In the genomic region with DNA sequence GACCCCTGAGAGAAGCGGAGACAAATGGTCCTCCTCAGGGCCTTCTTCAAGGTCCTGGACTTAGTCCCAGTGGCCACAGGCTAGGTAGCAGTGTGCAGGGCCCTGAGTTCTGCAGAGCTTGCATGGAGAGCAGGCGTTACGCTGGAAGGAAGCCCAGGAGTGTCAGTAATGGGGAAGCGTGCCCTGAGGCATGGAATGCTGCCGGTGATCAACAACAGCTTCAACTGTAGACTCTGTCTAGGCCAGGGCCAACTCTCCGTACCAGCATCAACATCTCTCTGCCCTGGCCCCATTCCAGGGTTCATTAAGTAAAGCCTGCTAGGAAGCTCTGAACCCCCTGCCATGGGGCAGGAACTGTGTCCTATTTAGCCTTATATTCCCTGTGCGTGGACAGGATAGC, we compare ENCODE assay signal across 8 cellular contexts. TPM values are rescaled to one million over a fixed set of nuclear protein-coding genes. Genes with fewer than 3 reads are reported as not detected.
DNase-seq lines count a peak whose midpoint lies in the region; ATAC-seq and TF ChIP-seq lines count a peak whose summit lies in the region.

No MANE protein-coding gene starts in this region.

- H3K27me3 ChIP-seq in RWPE2 (ENCODE audit: insufficient read depth, poor library complexity, severe bottlenecking): no peaks in the 10 kb centered on the region
- H3K27me3 ChIP-seq in psoas muscle (ENCODE audit: insufficient read depth in 3 of 3, low read length in 2 of 3): peaks cover 0 to 2% (median 0%) of the 10 kb centered on the region in 3 donors

- POLR2A ChIA-PET in activated CD8-positive, alpha-beta T cell treated with anti-CD3 and anti-CD28 coated beads for 36 hours (lab: Charles Lee): interaction anchor here (0.7 to 1.5 kb wide), 4 partner anchors 9 to 57 kb away, joined by 3 to 6 read pairs (median 4); no protein-coding TSS in a partner anchor

- no peak overlapping the region for H3K27ac Mint-ChIP-seq in activated CD8-positive, alpha-beta T cell treated with anti-CD3 and anti-CD28 coated beads for 36 hours

- no peak overlapping the region for H3K4me3 Mint-ChIP-seq in activated CD8-positive, alpha-beta T cell treated with anti-CD3 and anti-CD28 coated beads for 36 hours

- CTCF ChIA-PET in activated CD8-positive, alpha-beta T cell treated with anti-CD3 and anti-CD28 coated beads for 36 hours (lab: Charles Lee): interaction anchor here (1.0 to 1.1 kb wide), 2 partner anchors 24 to 25 kb away, joined by 4 read pairs; a partner anchor contains a TSS

- intact Hi-C loops in cardiac septum (cut with DNase I) (no loop called here), psoas muscle (cut with DNase I) (no loop called here)
- intact Hi-C loops in activated CD8-positive, alpha-beta T cell treated with anti-CD3 and anti-CD28 coated beads for 36 hours (cut with micrococcal nuclease): no loop called here

- no peaks in the 10 kb centered on the region for H3K9me3 ChIP-seq in RWPE2 (ENCODE audit: severe bottlenecking)
- no peaks in the 10 kb centered on the region for H3K9me3 ChIP-seq in psoas muscle

- ATAC-seq in RWPE2 (ENCODE audit: low read depth): no peak; the same call in 2 of the 3 replicates
- peak; percentile 55 to 94 (median 91) for ATAC-seq in psoas muscle
- ATAC-seq in activated CD8-positive, alpha-beta T cell treated with anti-CD3 and anti-CD28 coated beads for 36 hours: no peak

- H3K4me1 ChIP-seq in RWPE2 (ENCODE audit: insufficient read depth, poor library complexity, severe bottlenecking) (peaks cover 2% of the 10 kb centered on the region), psoas muscle (peaks cover 24% of the 10 kb centered on the region)

- H3K4me1 Mint-ChIP-seq in activated CD8-positive, alpha-beta T cell treated with anti-CD3 and anti-CD28 coated beads for 36 hours (ENCODE audit: low read depth): peaks cover 9% of the 10 kb centered on the region

- H3K4me3 ChIP-seq in RWPE2 (ENCODE audit: severe bottlenecking) (peak overlapping the region; percentile 44), psoas muscle (peak overlapping the region; percentile 71)

- H3K27me3 Mint-ChIP-seq in activated CD8-positive, alpha-beta T cell treated with anti-CD3 and anti-CD28 coated beads for 36 hours: peaks cover 36% of the 10 kb centered on the region

- H3K36me3 Mint-ChIP-seq in activated CD8-positive, alpha-beta T cell treated with anti-CD3 and anti-CD28 coated beads for 36 hours (ENCODE audit: low read depth): peaks cover 2% of the 10 kb centered on the region

- TF ChIP-seq CTCF in RWPE2 (IDR thresholded peaks at IDR 0.05; ENCODE audit: poor library complexity, severe bottlenecking): no peak
- no peak for TF ChIP-seq CTCF in psoas muscle (IDR thresholded peaks at IDR 0.05)
- TF ChIP-seq CTCF in activated CD8-positive, alpha-beta T cell treated with anti-CD3 and anti-CD28 coated beads for 36 hours (IDR thresholded peaks at IDR 0.05): no peak

- H3K27ac ChIP-seq in RWPE2 (ENCODE audit: poor library complexity, severe bottlenecking): no peak overlapping the region
- peak overlapping the region; percentile 82 for H3K27ac ChIP-seq in psoas muscle

- H3K36me3 ChIP-seq in RWPE2 (ENCODE audit: low read depth) (peaks cover 13% of the 10 kb centered on the region; the same call in 1 of the 2 replicates), psoas muscle (ENCODE audit: insufficient read depth in 1 of 2, low read depth in 1 of 2) (peaks cover 0 to 7% of the 10 kb centered on the region in 2 donors)

- peaks cover 4% of the 10 kb centered on the region for H3K9me3 Mint-ChIP-seq in activated CD8-positive, alpha-beta T cell treated with anti-CD3 and anti-CD28 coated beads for 36 hours

- WGBS in psoas muscle, 3 donors: 12 to 15% (median 13%) methylated on average over 7 of the region's 7 CpGs

- DNase-seq in Daoy (ENCODE audit: low read depth): peak; percentile 24
- DNase-seq in RWPE2 (ENCODE audit: low spot score): no peak
- DNase-seq in cardiac septum (ENCODE audit: low spot score): peak; percentile 80
- DNase-seq in psoas muscle: peak; percentile 38 to 83
- DNase-seq in D341Med (ENCODE audit: low spot score): no peak
- DNase-seq in amniotic stem cell (lab: John Stamatoyannopoulos, UW): no peak
- no peak for DNase-seq in T-helper 2 cell
- no peak for DNase-seq in activated CD8-positive, alpha-beta T cell treated with anti-CD3 and anti-CD28 coated beads for 36 hours

RNA-seq across cellular contexts. Expression of a gene that starts 0.6 kb away (rescaled TPM):
- 2.6 and 4.5 TPM in 2 replicates for total RNA-seq in Daoy (2014; rRNA removed; shearing (Covaris generic))
- total RNA-seq in cardiac septum: 2.0 TPM
- total RNA-seq in psoas muscle: under 1 TPM; 0.56 to 0.86 (median 0.78) TPM
- polyA plus RNA-seq in psoas muscle: 1 to 10 TPM in 1 of 3 donors, under 1 TPM in 2; 0.57 to 1.7 (median 0.98) TPM
- 1 to 10 TPM; 6.8 to 6.9 TPM for total RNA-seq in activated CD8-positive, alpha-beta T cell treated with anti-CD3 and anti-CD28 coated beads for 36 hours

RNA-seq across cellular contexts. Expression of a gene that starts 14.0 kb away (rescaled TPM):
- total RNA-seq in Daoy (2014; rRNA removed; shearing (Covaris generic)): 14.1 TPM in 2 replicates
- 16.8 TPM for total RNA-seq in cardiac septum
- total RNA-seq in psoas muscle: 10 to 100 TPM; 13.9 to 16.2 (median 15.1) TPM
- polyA plus RNA-seq in psoas muscle: 10 to 100 TPM; 16.6 to 20.5 (median 18.7) TPM
- 10 to 100 TPM; 62.6 to 71.1 TPM for total RNA-seq in activated CD8-positive, alpha-beta T cell treated with anti-CD3 and anti-CD28 coated beads for 36 hours

RNA-seq across cellular contexts. Expression of a gene that starts 23.6 kb away (rescaled TPM):
- 43.7 and 68.8 TPM in 2 replicates for total RNA-seq in Daoy (2014; rRNA removed; shearing (Covaris generic))
- 67.7 TPM for total RNA-seq in cardiac septum
- total RNA-seq in psoas muscle: 10 to 100 TPM; 47.1 to 80.4 (median 53.5) TPM
- 10 to 100 TPM; 62.4 to 75.4 (median 69.7) TPM for polyA plus RNA-seq in psoas muscle
- 10 to 100 TPM; 55.8 to 60.6 TPM for total RNA-seq in activated CD8-positive, alpha-beta T cell treated with anti-CD3 and anti-CD28 coated beads for 36 hours

RNA-seq across cellular contexts. Expression of a gene that starts 25.4 kb away (rescaled TPM):
- not detected in 2 replicates for total RNA-seq in Daoy (2014; rRNA removed; shearing (Covaris generic))
- total RNA-seq in cardiac septum: not detected
- total RNA-seq in psoas muscle: not detected
- polyA plus RNA-seq in psoas muscle: not detected
- not detected for total RNA-seq in activated CD8-positive, alpha-beta T cell treated with anti-CD3 and anti-CD28 coated beads for 36 hours

RNA-seq across cellular contexts. Expression of a gene that starts 27.3 kb away (rescaled TPM):
- 1.4 and 1.9 TPM in 2 replicates for total RNA-seq in Daoy (2014; rRNA removed; shearing (Covaris generic))
- total RNA-seq in cardiac septum: 11.0 TPM
- total RNA-seq in psoas muscle: 10 to 100 TPM in 1 of 4 donors, 1 to 10 TPM in 3; 6.5 to 11.5 (median 7.4) TPM
- 1 to 10 TPM; 2.8 to 3.1 (median 2.9) TPM for polyA plus RNA-seq in psoas muscle
- total RNA-seq in activated CD8-positive, alpha-beta T cell treated with anti-CD3 and anti-CD28 coated beads for 36 hours: 10 to 100 TPM in 1 of 2 experiments, 1 to 10 TPM in 1; 9.4 to 10.9 TPM

Comparison
In these comparisons a context has a peak if more than half of its experiments do, and no peak if none do; other contexts are left out.
1. DNase-seq: peak in Daoy (single experiment), cardiac septum (single experiment) and psoas muscle (2 of 2); none in RWPE2 (single experiment), D341Med (single experiment), amniotic stem cell (single experiment), T-helper 2 cell (0 of 5) and activated CD8-positive, alpha-beta T cell treated with anti-CD3 and anti-CD28 coated beads for 36 hours (single experiment).
2. ATAC-seq: peak in psoas muscle (4 of 4); none in RWPE2 (single experiment) and activated CD8-positive, alpha-beta T cell treated with anti-CD3 and anti-CD28 coated beads for 36 hours (single experiment).